ENCODE assay signal across 10 cellular contexts in the genomic region with DNA sequence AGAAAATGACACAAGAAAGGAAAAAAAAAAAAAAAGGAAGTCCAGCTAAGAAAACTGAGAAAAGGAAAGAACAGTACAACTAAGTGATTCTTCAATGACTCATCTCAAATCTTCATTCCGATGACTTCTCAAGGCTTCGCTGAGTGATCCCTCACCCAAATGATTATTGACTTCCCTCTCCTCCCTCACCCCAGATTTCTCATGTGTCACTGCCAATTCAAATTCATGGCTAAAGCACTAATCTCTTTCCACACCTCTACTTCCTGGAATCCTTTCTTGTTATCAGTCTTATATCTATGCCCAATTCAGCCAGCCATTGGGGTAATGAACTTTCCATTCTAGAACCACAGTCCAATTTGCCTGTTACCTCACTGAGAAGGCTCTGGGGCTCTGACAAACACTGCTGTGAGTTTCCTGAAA. TPM values are rescaled to one million over a fixed set of nuclear protein-coding genes. Genes with fewer than 3 reads are reported as not detected.
DNase-seq lines count a peak whose midpoint lies in the region; ATAC-seq, FAIRE-seq and TF ChIP-seq lines count a peak whose summit lies in the region.
"Had no signal": no experiment of that assay in that cellular context is flagged by ENCODE, and none has a peak within 500 bp of the region (broad histone marks: within the 10 kb centered on the region; RNA-seq: fewer than 3 reads in every experiment).

No MANE protein-coding gene starts in this region.

- no peak overlapping the region for H3K4me3 Mint-ChIP-seq in H9

- ATAC-seq in GM21360 (IDR thresholded peaks at IDR 0.05; ENCODE audit: unreplicated experiment) (peak; percentile 78), HG03520 (IDR thresholded peaks at IDR 0.05; ENCODE audit: unreplicated experiment) (peak; percentile 59)

- no peak overlapping the region for H3K23ac ChIP-seq in H9 (ENCODE audit: insufficient read length, low read depth, low read length)

- H3K18ac ChIP-seq in H9 (ENCODE audit: insufficient read length, low read depth, low read length), result no peak overlapping the region

- H3K14ac ChIP-seq in H9 (ENCODE audit: insufficient read depth, low read length), result no peak overlapping the region

- peaks cover 11 to 15% of the 10 kb centered on the region in 2 experiments; a peak in 4 of 5 replicates for H3K9me3 Mint-ChIP-seq in H9

- H2AFZ ChIP-seq in H9 (ENCODE audit: low read length), result no peak overlapping the region

- H3K36me3 Mint-ChIP-seq in H9 (ENCODE audit: insufficient read depth in 1 of 3, low read depth in 3 of 3), result peaks cover 0 to 4% (median 0%) of the 10 kb centered on the region in 3 experiments; a peak in 4 of 7 replicates

- H4K8ac ChIP-seq in H9 (replicated peaks; ENCODE audit: insufficient read length, low read depth, low read length), result no peak overlapping the region

- H3K4me2 ChIP-seq in BLaER1 treated with 17β-estradiol and CSF1 and Interleukin-3, amounts not matched to agents 10 nM and 100 nM, result peak overlapping the region in 6 of 11 experiments; percentile 18 to 88 (median 59); a peak in 10 of 22 replicates
- no peak overlapping the region for H3K4me2 ChIP-seq in H9 (ENCODE audit: insufficient read depth, insufficient read length, low read length)

- no peak overlapping the region for H2BK12ac ChIP-seq in H9 (ENCODE audit: insufficient read length, low read depth, low read length)

- FAIRE-seq in colon (lab: Jason Lieb, UNC), result peak; percentile 55

- peak overlapping the region in 6 of 11 experiments; percentile 4 to 73 (median 59); a peak in 10 of 22 replicates for H3K27ac ChIP-seq in BLaER1 treated with 17β-estradiol and CSF1 and Interleukin-3, amounts not matched to agents 10 nM and 100 nM
- H3K27ac ChIP-seq in H9 (ENCODE audit: insufficient read length, low read depth, low read length), result no peak overlapping the region
- H3K27ac ChIP-seq in effector memory CD4-positive, alpha-beta T cell (ENCODE audit: insufficient read depth, low read length, poor library complexity, severe bottlenecking), result no peak overlapping the region
- H3K27ac ChIP-seq: VCaP had no signal

- no peaks in the 10 kb centered on the region for H3K79me2 ChIP-seq in H9 (ENCODE audit: insufficient read depth, low read length)

- no peaks in the 10 kb centered on the region for H3K23me2 ChIP-seq in H9 (ENCODE audit: insufficient read length, low read depth, low read length, poor library complexity, severe bottlenecking)

- H3K4me1 ChIP-seq in BLaER1 treated with 17β-estradiol and CSF1 and Interleukin-3, amounts not matched to agents 10 nM and 100 nM, result peaks cover 20 to 58% (median 33%) of the 10 kb centered on the region in 10 experiments
- no peaks in the 10 kb centered on the region for H3K4me1 ChIP-seq in H9 (ENCODE audit: insufficient read depth, low read length)
- no peaks in the 10 kb centered on the region for H3K4me1 ChIP-seq in effector memory CD4-positive, alpha-beta T cell (ENCODE audit: control insufficient read depth, insufficient read depth, low read length, poor library complexity, severe bottlenecking)

- no peak overlapping the region for H4K5ac ChIP-seq in H9 (ENCODE audit: insufficient read length, low read depth, low read length)

- no peak overlapping the region for H2AK5ac ChIP-seq in H9 (ENCODE audit: insufficient read length, low read length)

- peaks cover 15 to 29% (median 16%) of the 10 kb centered on the region in 11 experiments for H3K9me3 ChIP-seq in BLaER1 treated with 17β-estradiol and CSF1 and Interleukin-3, amounts not matched to agents 10 nM and 100 nM (replicated peaks in 1 of 11)
- no peaks in the 10 kb centered on the region for H3K9me3 ChIP-seq in H9 (ENCODE audit: control insufficient read depth, low read depth, low read length)
- no peaks in the 10 kb centered on the region for H3K9me3 ChIP-seq in effector memory CD4-positive, alpha-beta T cell (ENCODE audit: control insufficient read depth, low read length)

- no peak overlapping the region for H2BK20ac ChIP-seq in H9 (ENCODE audit: low read depth, low read length, poor library complexity, severe bottlenecking)

- no peak overlapping the region for H3K56ac ChIP-seq in H9 (ENCODE audit: insufficient read length, low read depth, low read length)

- no peak overlapping the region for H2BK5ac ChIP-seq in H9 (ENCODE audit: insufficient read length, low read length)

- DNase-seq in NCI-H2196 (lab: John Stamatoyannopoulos, UW; ENCODE audit: unreplicated experiment) (no peak), H9 (no peak), iPS-NIHi11 (ENCODE audit: low spot score) (no peak)
- DNase-seq in effector memory CD4-positive, alpha-beta T cell, result no peak
- DNase-seq: left cardiac atrium had no signal

- H3K4ac ChIP-seq in H9 (ENCODE audit: low read depth, low read length), result no peak overlapping the region

- H3K4me3 ChIP-seq in BLaER1 treated with 17β-estradiol and CSF1 and Interleukin-3, amounts not matched to agents 10 nM and 100 nM, result no peak overlapping the region
- no peak overlapping the region for H3K4me3 ChIP-seq in effector memory CD4-positive, alpha-beta T cell (ENCODE audit: insufficient read depth, low read depth, low read length, poor library complexity, severe bottlenecking)

- H3T11ph ChIP-seq in H9 (ENCODE audit: low read length), result no peak overlapping the region

- H3K27me3 ChIP-seq in BLaER1 treated with 17β-estradiol and CSF1 and Interleukin-3, amounts not matched to agents 10 nM and 100 nM, result no peaks in the 10 kb centered on the region
- H3K27me3 ChIP-seq in H9 (ENCODE audit: insufficient read depth, low read length), result no peaks in the 10 kb centered on the region
- no peaks in the 10 kb centered on the region for H3K27me3 ChIP-seq in effector memory CD4-positive, alpha-beta T cell (replicated peaks; ENCODE audit: control insufficient read depth, insufficient read depth, low read length, poor library complexity, severe bottlenecking)

- no peak overlapping the region for H4K91ac ChIP-seq in H9 (ENCODE audit: insufficient read length, low read depth, low read length)

- H2BK15ac ChIP-seq in H9 (ENCODE audit: low read depth, low read length), result no peak overlapping the region

- WGBS in H9 (ENCODE audit: extremely low coverage, insufficient read length, low lambda C conversion rate), result no CpG with 5 or more reads among the region's 2 CpGs

- no peak overlapping the region for H3K27ac Mint-ChIP-seq in H9

- H3K27me3 Mint-ChIP-seq in H9 (ENCODE audit: low read depth), result no peaks in the 10 kb centered on the region

- H3K36me3 ChIP-seq in BLaER1 treated with 17β-estradiol and CSF1 and Interleukin-3, amounts not matched to agents 10 nM and 100 nM, result 0 out of 22 replicates have a peak, but pooled peaks cover 0 to 6% (median 0%) of the 10 kb centered on the region in 11 experiments
- H3K36me3 ChIP-seq in effector memory CD4-positive, alpha-beta T cell (ENCODE audit: control insufficient read depth, insufficient read depth, low read length), result no peaks in the 10 kb centered on the region

- H3K9ac ChIP-seq in BLaER1 treated with 17β-estradiol and CSF1 and Interleukin-3, amounts not matched to agents 10 nM and 100 nM, result 0 out of 22 replicates have a peak overlapping the region, but pooled peaks of 3 of the 11 experiments have one; percentile 13 to 50 (median 31)
- no peak overlapping the region for H3K9ac ChIP-seq in H9 (ENCODE audit: extremely low read depth, insufficient read length, low read length)

- H2BK120ac ChIP-seq in H9 (ENCODE audit: low read depth, low read length, poor library complexity, severe bottlenecking), result no peak overlapping the region

- no peaks in the 10 kb centered on the region for H4K20me1 ChIP-seq in BLaER1 treated with 17β-estradiol and CSF1 and Interleukin-3, amounts not matched to agents 10 nM and 100 nM
- no peaks in the 10 kb centered on the region for H4K20me1 ChIP-seq in H9 (ENCODE audit: control insufficient read depth, insufficient read depth, insufficient read length)

- no peaks in the 10 kb centered on the region for H3K79me1 ChIP-seq in H9 (ENCODE audit: insufficient read depth, low read depth, low read length, poor library complexity, severe bottlenecking)

- TF ChIP-seq CTCF in H9 (conservative IDR thresholded peaks at IDR 0.05), result no peak

- peaks cover 3% of the 10 kb centered on the region in 2 experiments for H3K4me1 Mint-ChIP-seq in H9

RNA-seq across cellular contexts. Expression of gene ABCB11, which starts 7.2 kb away (rescaled TPM):
- total RNA-seq in H9 (2021), result 0.04 TPM in 1 of 2 replicates, not detected in the other

RNA-seq across cellular contexts. Expression of gene DHRS9, which starts 31.0 kb away (rescaled TPM):
- total RNA-seq in H9 (2021), result not detected in 2 replicates

Comparison
In these comparisons a context has a peak if more than half of its experiments do, and no peak if none do; other contexts are left out.
1. H3K27ac ChIP-seq: peak in BLaER1 treated with 17β-estradiol and CSF1 and Interleukin-3, amounts not matched to agents 10 nM and 100 nM (6 of 11); none in H9 (single experiment) and effector memory CD4-positive, alpha-beta T cell (single experiment).